In genomic region chr6:56915832-56916231, GRCh38 we compare ENCODE assay signal across 15 cellular contexts. TPM values are rescaled to one million over a fixed set of nuclear protein-coding genes. Genes with fewer than 3 reads are reported as not detected.
DNase-seq lines count a peak whose midpoint lies in the region; ATAC-seq, FAIRE-seq and TF ChIP-seq lines count a peak whose summit lies in the region.
"Had no signal": no experiment of that assay in that cellular context is flagged by ENCODE, and none has a peak within 500 bp of the region (broad histone marks: within the 10 kb centered on the region; RNA-seq: fewer than 3 reads in every experiment).

No MANE protein-coding gene starts in this region.

- H3K36me3 ChIP-seq in K562 (ENCODE audit: control insufficient read depth, insufficient read depth, low read length) = no peaks in the 10 kb centered on the region
- no peaks in the 10 kb centered on the region for H3K36me3 ChIP-seq in esophagus squamous epithelium

- H3K4me1 ChIP-seq in K562 (replicated peaks in 1 of 2; ENCODE audit: control insufficient read depth in 2 of 2, insufficient read depth in 2 of 2, low read length in 2 of 2) = peaks cover 4 to 26% of the 10 kb centered on the region in 2 experiments; a peak in 4 of 5 replicates
- no peaks in the 10 kb centered on the region for H3K4me1 ChIP-seq in esophagus squamous epithelium
- H3K4me1 ChIP-seq: Caco-2 had no signal

- no peak for TF ChIP-seq CTCF in K562 (IDR thresholded peaks at IDR 0.05 in 2 of 3, conservative IDR thresholded peaks at IDR 0.05 in 1 of 3; ENCODE audit: insufficient read depth in 2 of 3, low read depth in 1 of 3, low read length in 3 of 3)
- TF ChIP-seq CTCF in esophagus squamous epithelium (IDR thresholded peaks at IDR 0.05) = no peak

- H3K9me1 ChIP-seq in K562 (ENCODE audit: control insufficient read depth, insufficient read depth, low read length) = no peaks in the 10 kb centered on the region

- BruUV-seq in K562 (replicated peaks; lab: Mats Ljungman, UMichigan) = no TSS peak

- no peaks in the 10 kb centered on the region for H3K27me3 ChIP-seq in K562 (ENCODE audit: control insufficient read depth in 2 of 2, insufficient read depth in 2 of 2, low read length in 2 of 2)
- peaks cover 0 to 10% (median 0%) of the 10 kb centered on the region in 4 donors for H3K27me3 ChIP-seq in esophagus squamous epithelium

- DNase-seq in DMS 273 (lab: John Stamatoyannopoulos, UW; ENCODE audit: unreplicated experiment) (peak; percentile 15), DMS 273 treated with DMSO at 0.1 percent for 48 hours (lab: John Stamatoyannopoulos, UW) (no peak), OCI-M1 (lab: John Stamatoyannopoulos, UW) (peak; percentile 47), K562 (ENCODE audit: extremely low read depth in 1 of 4, low spot score in 3 of 4) (peak in 2 of 4 experiments; percentile 8 to 38), esophagus squamous epithelium (lab: John Stamatoyannopoulos, UW) (no peak)
- DNase-seq in stimulated activated CD8-positive, alpha-beta memory T cell treated with anti-CD3 and anti-CD28 coated beads, Interleukin-4, amount 100 ng/mL, for 48 hours = no peak
- DNase-seq: Caco-2; CD8-positive, alpha-beta T cell; DMS79; HCEC 1CT; KBM-7 had no signal

- WGBS in K562 (ENCODE audit: insufficient coverage, low coverage, missing lambda C conversion rate) = 11% methylated on average over 4 of the region's 4 CpGs
- WGBS in esophagus squamous epithelium, 2 donors = 79% methylated on average over 4 of the region's 4 CpGs

- intact Hi-C loops in K562 (cut with micrococcal nuclease) (loop anchor here (2.0 kb wide), 1 partner anchor 37 kb away; no protein-coding TSS in a partner anchor), esophagus squamous epithelium (cut with DNase I) (no loop called here)

- no peaks in the 10 kb centered on the region for H4K20me1 ChIP-seq in K562 (replicated peaks; ENCODE audit: control insufficient read depth, insufficient read depth, low read length)

- H3K4me2 ChIP-seq in K562 (ENCODE audit: insufficient read depth, low read length) = peak overlapping the region; percentile 16; the same call in 1 of the 2 replicates

- in situ Hi-C loops in K562 (cut with MboI) = no loop called here

- peak overlapping the region; percentile 55 for H2AFZ ChIP-seq in K562 (ENCODE audit: low read depth, low read length)

- no peaks in the 10 kb centered on the region for H3K79me2 ChIP-seq in K562 (ENCODE audit: control insufficient read depth, insufficient read depth, low read length)

- CTCF ChIA-PET in K562 (lab: Yijun Ruan, JAX; ENCODE audit: low intra/inter-chr PET ratio) = no interaction called here

- no peak for TF ChIP-seq RAD21 in K562 (CRISPR knock-in tag; conservative IDR thresholded peaks at IDR 0.05 in 1 of 2, IDR thresholded peaks at IDR 0.05 in 1 of 2)

- FAIRE-seq in K562 (lab: Jason Lieb, UNC) = no peak
- FAIRE-seq: GM12892 had no signal

- TF ChIP-seq POLR2A in K562 (conservative IDR thresholded peaks at IDR 0.05) (no peak), esophagus squamous epithelium (IDR thresholded peaks at IDR 0.05) (no peak)

- H3K27ac ChIP-seq in K562 (ENCODE audit: extremely low read depth, low read depth, low read length) (no peak overlapping the region), esophagus squamous epithelium (no peak overlapping the region)
- H3K27ac ChIP-seq: 22Rv1 had no signal

- H3K9me3 ChIP-seq in K562 (replicated peaks; ENCODE audit: control insufficient read depth, insufficient read depth, low read depth, low read length) (no peaks in the 10 kb centered on the region), esophagus squamous epithelium (no peaks in the 10 kb centered on the region)
- H3K9me3 ChIP-seq: Caco-2 had no signal

- no peak for TF ChIP-seq EP300 in K562 (IDR thresholded peaks at IDR 0.05; ENCODE audit: low read length)

- peak; percentile 43 for ATAC-seq in K562
- ATAC-seq in GM21825 (IDR thresholded peaks at IDR 0.05; ENCODE audit: unreplicated experiment) = no peak
- ATAC-seq: CD8-positive, alpha-beta T cell had no signal

- H3K4me3 ChIP-seq in K562 (no peak overlapping the region), esophagus squamous epithelium (no peak overlapping the region)

- POLR2A ChIA-PET in K562 (lab: Yijun Ruan, JAX) = interaction anchor here (1.0 kb wide), 1 partner anchor 9 kb away, joined by 3 read pairs; no protein-coding TSS in a partner anchor

- H3K9ac ChIP-seq in K562 (ENCODE audit: insufficient read depth in 1 of 2, low read depth in 2 of 2, low read length in 2 of 2) = no peak overlapping the region

TF ChIP-seq in K562, 482 proteins besides CTCF, POLR2A, EP300 and RAD21:
- TF ChIP-seq TEAD4 (IDR thresholded peaks at IDR 0.05; ENCODE audit: low read length) = peak; percentile 40; the same call in 1 of the 2 replicates
- TF ChIP-seq TEAD4 (CRISPR knock-in tag; IDR thresholded peaks at IDR 0.05; ENCODE audit: borderline replicate concordance) = no peak
- TF ChIP-seq CBFA2T2 (conservative IDR thresholded peaks at IDR 0.05) = 0 out of 2 replicates have a peak, but pooled peaks have one; percentile 21
- TF ChIP-seq TAF9B (IDR thresholded peaks at IDR 0.05; ENCODE audit: partially characterized antibody) = no peak
- peak; percentile 34; the same call in 1 of the 2 replicates for TF ChIP-seq TCF3 (CRISPR knock-in tag; IDR thresholded peaks at IDR 0.05)
- no peak for TF ChIP-seq MYBL2 (IDR thresholded peaks at IDR 0.05; ENCODE audit: low read depth)
- TF ChIP-seq MYBL2 (CRISPR knock-in tag; IDR thresholded peaks at IDR 0.05; ENCODE audit: borderline replicate concordance) = no peak
- TF ChIP-seq HSF4 (CRISPR knock-in tag; IDR thresholded peaks at IDR 0.05; ENCODE audit: borderline replicate concordance) = no peak
- no peak for TF ChIP-seq ZNF586 (CRISPR knock-in tag; conservative IDR thresholded peaks at IDR 0.05)
- peak; percentile 52 for TF ChIP-seq CBFA2T3 (IDR thresholded peaks at IDR 0.05)
- TF ChIP-seq HMBOX1 (IDR thresholded peaks at IDR 0.05) = peak; percentile 52; the same call in 1 of the 2 replicates

RNA-seq across cellular contexts. Expression of gene BEND6, which starts 39.1 kb away (rescaled TPM):
- total RNA-seq in K562 (2011; cell fraction: chromatin; rRNA removed; ENCODE audit: low replicate concordance) = 0.42 and 0.83 TPM in 2 replicates
- 0.17 TPM in 1 of 2 replicates, not detected in the other for total RNA-seq in K562 (2011; cell fraction: nucleolus; rRNA removed)
- total RNA-seq in K562 (2011; cell fraction: nucleoplasm; rRNA removed) = 0.23 TPM in 1 of 2 replicates, not detected in the other
- 0.86 TPM in 2 replicates for total RNA-seq in K562 (2014; rRNA removed)
- 1.5 and 1.7 TPM in 2 replicates for total RNA-seq in K562 (2014; rRNA removed; fragmentation: Illumina TruSeq; extraction: Trizol)
- 1.4 TPM in 2 replicates for total RNA-seq in K562 (2015; rRNA removed; fragmentation: Illumina TruSeq; extraction: Trizol)
- 0.74 and 1.1 TPM in 2 replicates for total RNA-seq in K562 (2021)
- polyA plus RNA-seq in K562 (2011; rRNA removed) = 0.34 and 0.39 TPM in 2 replicates
- polyA plus RNA-seq in K562 (2011; cell fraction: cytosol; rRNA removed) = 0.06 and 0.24 TPM in 2 replicates
- polyA plus RNA-seq in K562 (2011; cell fraction: nucleus; rRNA removed) = 0.13 and 0.18 TPM in 2 replicates
- polyA plus RNA-seq in K562 (2012) = 1.2 and 1.9 TPM in 2 replicates
- 1.2 and 2.3 TPM in 2 replicates for polyA plus RNA-seq in K562 (2014; fragmentation: Illumina TruSeq; extraction: Trizol)
- polyA plus RNA-seq in K562 (2014; fragmentation: Nextera tagmentation; extraction: Ambion mirVana) = under 1 TPM; 0.37 to 0.52 TPM
- 1.4 and 4.0 TPM in 2 replicates for polyA plus RNA-seq in K562 (2014; rRNA removed)
- 0.32 and 0.48 TPM in 2 replicates for polyA minus RNA-seq in K562 (2011; rRNA and poly(A)+ RNA removed)
- polyA minus RNA-seq in K562 (2011; cell fraction: cytosol; rRNA and poly(A)+ RNA removed) = not detected in 2 replicates
- under 0.01 and 0.44 TPM in 2 replicates for polyA minus RNA-seq in K562 (2011; cell fraction: nucleus; rRNA and poly(A)+ RNA removed)
- 1 to 10 TPM in 2 of 4 donors, under 1 TPM in 1, not detected in 1; 0.57 to 2.4 (median 1.1) TPM for total RNA-seq in esophagus squamous epithelium
- total RNA-seq: Caco-2; CD8-positive, alpha-beta T cell had no signal
- polyA plus RNA-seq: CD14-positive monocyte had no signal

Comparison
In these comparisons a context has a peak if more than half of its experiments do, and no peak if none do; other contexts are left out.
1. DNase-seq: peak in DMS 273 (single experiment) and OCI-M1 (single experiment); none in DMS 273 treated with DMSO at 0.1 percent for 48 hours (single experiment), esophagus squamous epithelium (single experiment) and stimulated activated CD8-positive, alpha-beta memory T cell treated with anti-CD3 and anti-CD28 coated beads, Interleukin-4, amount 100 ng/mL, for 48 hours (single experiment).